ENCODE assay signal across 5 cellular contexts in the genomic region with DNA sequence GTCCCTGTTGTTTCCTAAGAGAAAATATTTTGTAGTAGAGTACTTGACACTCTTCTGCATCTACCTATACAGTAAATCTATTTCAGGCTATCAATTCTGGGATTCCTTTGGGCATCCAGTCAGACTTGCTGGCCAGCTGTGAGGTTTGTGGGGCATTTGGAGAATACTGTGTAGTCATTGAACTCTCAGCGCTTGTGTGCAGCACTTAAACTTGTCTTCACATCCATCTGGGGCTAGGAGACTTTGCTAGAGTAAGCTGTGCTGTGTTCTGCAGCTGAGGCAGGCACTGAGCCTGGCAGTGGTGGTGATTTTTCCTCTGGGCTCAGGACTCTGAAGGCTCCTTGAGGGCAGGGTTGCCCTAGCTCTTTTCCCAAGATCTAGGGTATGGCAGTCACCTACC. TPM values are rescaled to one million over a fixed set of nuclear protein-coding genes. Genes with fewer than 3 reads are reported as not detected.
"Had no signal": no experiment of that assay in that cellular context is flagged by ENCODE, and none has a peak within 500 bp of the region (broad histone marks: within the 10 kb centered on the region; RNA-seq: fewer than 3 reads in every experiment).

No MANE protein-coding gene starts in this region.

- H3K27ac Mint-ChIP-seq: GM23338, HFFc6 had no signal

- H3K9me3 Mint-ChIP-seq: GM23338 had no signal

- H3K36me3 ChIP-seq: HAP-1 had no signal

- H3K4me3 Mint-ChIP-seq: GM23338, HFFc6 had no signal

- DNase-seq: HFFc6, IMR-90 had no signal

- H3K9me3 ChIP-seq: HAP-1 had no signal

- H3K4me3 ChIP-seq: GM23338, HAP-1 had no signal

- H3K4me2 ChIP-seq: GM23338 had no signal

- H3K4me1 ChIP-seq: HAP-1 had no signal

- ATAC-seq: GM23338 had no signal

- H2AFZ ChIP-seq: GM23338 had no signal

RNA-seq across cellular contexts. Expression of gene CLSTN2, which starts 19.2 kb away (rescaled TPM):
- total RNA-seq: HT-29 had no signal
